Comparison of ENCODE assay signal across 20 cellular contexts in genomic region chr20:6038256-6038655, GRCh38. TPM values are rescaled to one million over a fixed set of nuclear protein-coding genes. Genes with fewer than 3 reads are reported as not detected.
"Had no signal": no experiment of that assay in that cellular context is flagged by ENCODE, and none has a peak within 500 bp of the region (broad histone marks: within the 10 kb centered on the region; RNA-seq: fewer than 3 reads in every experiment).

No MANE protein-coding gene starts in this region.

- H3K27ac Mint-ChIP-seq: activated naive CD8-positive, alpha-beta T cell treated with anti-CD3 and anti-CD28 coated beads for 36 hours; activated T-helper 1 cell treated with anti-CD3 and anti-CD28 coated beads, Interleukin-12 subunit alpha, Interleukin-12 subunit beta, Interleukin-2, Interleukin-4 antibody, amounts not matched to agents 30 ng/mL and 10 ng/mL and 1 ng/mL, durations not matched to agents 14 hours and 24 hours and 36 hours; natural killer cell; stimulated activated memory B cell treated with anti-CD40 and anti-IgM and Interleukin-4, amounts not matched to agents 10 μg/mL and 1 μg/mL and 100 μg/mL, for 72 hours had no signal

- ATAC-seq: body of pancreas; lower lobe of right lung; natural killer cell; stimulated activated memory B cell treated with anti-CD40 and anti-IgM and Interleukin-4, amounts not matched to agents 10 μg/mL and 1 μg/mL and 100 μg/mL, for 72 hours had no signal

- H3K36me3 Mint-ChIP-seq: natural killer cell had no signal

- H3K27ac ChIP-seq: body of pancreas, lower lobe of right lung, thyroid gland had no signal

- H3K9me3 Mint-ChIP-seq: activated naive CD8-positive, alpha-beta T cell treated with anti-CD3 and anti-CD28 coated beads for 36 hours; activated T-helper 1 cell treated with anti-CD3 and anti-CD28 coated beads, Interleukin-12 subunit alpha, Interleukin-12 subunit beta, Interleukin-2, Interleukin-4 antibody, amounts not matched to agents 30 ng/mL and 10 ng/mL and 1 ng/mL, durations not matched to agents 14 hours and 24 hours and 36 hours; immature natural killer cell; natural killer cell; stimulated activated memory B cell treated with anti-CD40 and anti-IgM and Interleukin-4, amounts not matched to agents 10 μg/mL and 1 μg/mL and 100 μg/mL, for 72 hours had no signal

- H3K4me3 Mint-ChIP-seq: activated naive CD8-positive, alpha-beta T cell treated with anti-CD3 and anti-CD28 coated beads for 36 hours; activated T-helper 1 cell treated with anti-CD3 and anti-CD28 coated beads, Interleukin-12 subunit alpha, Interleukin-12 subunit beta, Interleukin-2, Interleukin-4 antibody, amounts not matched to agents 30 ng/mL and 10 ng/mL and 1 ng/mL, durations not matched to agents 14 hours and 24 hours and 36 hours; immature natural killer cell; natural killer cell; stimulated activated memory B cell treated with anti-CD40 and anti-IgM and Interleukin-4, amounts not matched to agents 10 μg/mL and 1 μg/mL and 100 μg/mL, for 72 hours had no signal

- H3K27me3 ChIP-seq: body of pancreas, thyroid gland had no signal

- H3K4me3 ChIP-seq: body of pancreas, lower lobe of right lung, thyroid gland had no signal

- H3K4me1 ChIP-seq: thyroid gland had no signal

- H3K9me3 ChIP-seq: body of pancreas, lower lobe of right lung, thyroid gland had no signal

- DNase-seq: activated CD4-positive, alpha-beta T cell treated with anti-CD3 and anti-CD28 coated beads, Interleukin-2, amount 50 U/mL, for 1 hour; activated CD4-positive, CD25-positive, alpha-beta regulatory T cell; activated CD8-positive, alpha-beta memory T cell treated with anti-CD3 and anti-CD28 coated beads for 24 hours; activated naive CD8-positive, alpha-beta T cell treated with anti-CD3 and anti-CD28 coated beads for 36 hours; body of pancreas; cortex of kidney; effector memory CD4-positive, alpha-beta T cell; foreskin fibroblast; glutamatergic neuron; immature natural killer cell; lower lobe of right lung; natural killer cell; SW 1271; thyroid gland had no signal

- H3K27me3 Mint-ChIP-seq: activated naive CD8-positive, alpha-beta T cell treated with anti-CD3 and anti-CD28 coated beads for 36 hours; stimulated activated memory B cell treated with anti-CD40 and anti-IgM and Interleukin-4, amounts not matched to agents 10 μg/mL and 1 μg/mL and 100 μg/mL, for 72 hours had no signal

RNA-seq across cellular contexts. Expression of gene LRRN4, which starts 15.6 kb away (rescaled TPM):
- total RNA-seq: activated naive CD8-positive, alpha-beta T cell treated with anti-CD3 and anti-CD28 coated beads for 36 hours; activated T-helper 1 cell treated with anti-CD3 and anti-CD28 coated beads, Interleukin-12 subunit alpha, Interleukin-12 subunit beta, Interleukin-2, Interleukin-4 antibody, amounts not matched to agents 30 ng/mL and 10 ng/mL and 1 ng/mL, durations not matched to agents 14 hours and 24 hours and 36 hours; natural killer cell; osteoblast; pulmonary artery endothelial cell; T-helper 2 cell treated with Interferon-gamma antibody and Interleukin-4, amounts not matched to agents 100 ng/mL and 5 ng/mL, for 36 hours; thyroid gland had no signal
- polyA plus RNA-seq: immature natural killer cell, urinary bladder had no signal
